ENCODE assay signal across 18 cellular contexts in genomic region chr2:204074434-204074833, GRCh38.
DNase-seq lines count a peak whose midpoint lies in the region; ATAC-seq, FAIRE-seq and TF ChIP-seq lines count a peak whose summit lies in the region.
"Had no signal": no experiment of that assay in that cellular context is flagged by ENCODE, and none has a peak within 500 bp of the region (broad histone marks: within the 10 kb centered on the region; RNA-seq: fewer than 3 reads in every experiment).

No MANE protein-coding gene starts in this region.

- no peaks in the 10 kb centered on the region for H3K36me3 ChIP-seq in astrocyte (ENCODE audit: insufficient read depth, low read length)
- H3K36me3 ChIP-seq: SJSA1 had no signal

- no peaks in the 10 kb centered on the region for H4K20me1 ChIP-seq in astrocyte (ENCODE audit: insufficient read depth, low read length)

- H3K4me3 Mint-ChIP-seq in astrocyte (ENCODE audit: unreplicated experiment) = no peak overlapping the region
- no peak overlapping the region for H3K4me3 Mint-ChIP-seq in effector memory CD8-positive, alpha-beta T cell

- no peak for FAIRE-seq in astrocyte (lab: Jason Lieb, UNC)
- FAIRE-seq: GM12891, GM19239 had no signal

- H3K27me3 Mint-ChIP-seq in astrocyte (ENCODE audit: low read depth, unreplicated experiment) = peaks cover 6% of the 10 kb centered on the region
- H3K27me3 Mint-ChIP-seq in effector memory CD8-positive, alpha-beta T cell = peaks cover 8 to 21% of the 10 kb centered on the region in 2 donors

- ATAC-seq in HG02588 (IDR thresholded peaks at IDR 0.05; ENCODE audit: unreplicated experiment) (no peak), HG03175 (IDR thresholded peaks at IDR 0.05; ENCODE audit: unreplicated experiment) (no peak)
- no peak for ATAC-seq in effector memory CD8-positive, alpha-beta T cell (replicated peaks)

- no peaks in the 10 kb centered on the region for H3K79me2 ChIP-seq in astrocyte (ENCODE audit: insufficient read depth, low read length)

- H3K27me3 ChIP-seq in astrocyte (ENCODE audit: insufficient read depth, low read length) = no peaks in the 10 kb centered on the region
- H3K27me3 ChIP-seq: SJSA1 had no signal

- TF ChIP-seq CTCF in astrocyte (IDR thresholded peaks at IDR 0.05; ENCODE audit: insufficient read depth, low read depth, low read length) (no peak), GM13977 (IDR thresholded peaks at IDR 0.05; ENCODE audit: extremely low read depth, insufficient read depth, missing control alignments) (no peak)

- no peak overlapping the region for H3K4me2 ChIP-seq in astrocyte (ENCODE audit: low read length)

- H3K36me3 Mint-ChIP-seq in astrocyte (ENCODE audit: low read depth, unreplicated experiment) = no peaks in the 10 kb centered on the region
- H3K36me3 Mint-ChIP-seq in effector memory CD8-positive, alpha-beta T cell (ENCODE audit: insufficient read depth) = no peaks in the 10 kb centered on the region

- peaks cover 8% of the 10 kb centered on the region for H3K9me3 Mint-ChIP-seq in astrocyte (ENCODE audit: unreplicated experiment)
- H3K9me3 Mint-ChIP-seq in effector memory CD8-positive, alpha-beta T cell = no peaks in the 10 kb centered on the region

- no peaks in the 10 kb centered on the region for H3K4me1 ChIP-seq in astrocyte (ENCODE audit: insufficient read depth, low read length)
- H3K4me1 ChIP-seq: SJSA1 had no signal

- no peak overlapping the region for H2AFZ ChIP-seq in astrocyte (ENCODE audit: low read depth, low read length)

- in situ Hi-C loops in GM13977 (cut with MboI; ENCODE audit: low pct_unique_long_range_greater_than_20kb, low sequenced_read_pairs, unreplicated experiment) = no loop called here

- no peaks in the 10 kb centered on the region for H3K9me3 ChIP-seq in astrocyte (ENCODE audit: insufficient read depth, low read depth, low read length)
- H3K9me3 ChIP-seq: SJSA1 had no signal

- peaks cover 16% of the 10 kb centered on the region for H3K4me1 Mint-ChIP-seq in astrocyte (ENCODE audit: low read depth, unreplicated experiment)
- H3K4me1 Mint-ChIP-seq in effector memory CD8-positive, alpha-beta T cell (ENCODE audit: low read depth in 2 of 2) = no peaks in the 10 kb centered on the region

- DNase-seq in GM04503 (ENCODE audit: low read depth) (peak; percentile 15), astrocyte (ENCODE audit: low read depth) (peak; percentile 49), fibroblast of the conjunctiva (ENCODE audit: low read depth) (peak; percentile 12), stromal cell of bone marrow (ENCODE audit: low read depth) (peak; percentile 7), GM13977 (ENCODE audit: low spot score) (no peak)
- DNase-seq in effector memory CD8-positive, alpha-beta T cell = no peak
- DNase-seq: DMS153, GOT3, KG1, NCI-H1092, NCI-H1694 treated with DMSO at 0.1 percent for 48 hours, NCI-H446 had no signal

- H3K9ac ChIP-seq in astrocyte (ENCODE audit: low read length) = no peak overlapping the region

- H3K4me3 ChIP-seq in astrocyte (ENCODE audit: insufficient read depth, low read depth, low read length) = no peak overlapping the region
- H3K4me3 ChIP-seq: SJSA1 had no signal

- no peak overlapping the region for H3K27ac Mint-ChIP-seq in astrocyte (ENCODE audit: unreplicated experiment)
- H3K27ac Mint-ChIP-seq in effector memory CD8-positive, alpha-beta T cell = no peak overlapping the region

- no peak overlapping the region for H3K27ac ChIP-seq in astrocyte (ENCODE audit: low read depth, low read length)
- H3K27ac ChIP-seq: C4-2B, SJSA1 had no signal

Comparison
In these comparisons a context has a peak if more than half of its experiments do, and no peak if none do; other contexts are left out.
1. DNase-seq: peak in GM04503 (single experiment), astrocyte (single experiment), fibroblast of the conjunctiva (single experiment) and stromal cell of bone marrow (single experiment); none in GM13977 (single experiment) and effector memory CD8-positive, alpha-beta T cell (0 of 3).